ENCODE assay signal across 1 cellular context in the genomic region with DNA sequence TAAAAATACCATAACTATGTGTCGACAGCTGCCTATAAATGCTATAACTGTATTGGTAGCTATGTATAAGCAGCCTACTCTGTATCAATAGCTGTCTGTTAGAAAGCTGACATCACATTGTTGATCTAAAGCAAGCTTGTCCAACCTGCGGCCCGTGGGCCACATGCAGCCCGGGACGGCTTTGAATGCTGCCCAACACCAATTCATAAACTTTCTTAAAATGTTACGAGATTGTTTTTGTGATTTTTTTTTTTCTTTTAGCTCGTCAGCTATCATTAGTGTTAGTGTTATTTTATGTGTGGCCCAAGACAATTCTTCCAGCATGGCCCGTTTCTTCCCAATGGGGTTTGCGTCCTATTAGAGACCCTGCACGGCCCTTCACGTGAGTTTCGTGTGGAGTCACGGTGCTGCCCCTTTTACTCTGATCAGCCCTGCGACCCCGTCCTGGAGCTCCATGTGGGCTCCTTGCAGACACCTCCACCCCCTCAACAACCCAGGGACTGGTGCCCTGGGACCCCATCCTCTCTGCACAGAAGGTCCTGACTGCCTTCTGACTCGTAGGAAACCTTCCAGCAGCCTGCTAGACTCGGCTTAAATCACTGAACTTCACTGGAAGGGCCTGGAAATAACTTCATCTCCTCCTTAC.
TF ChIP-seq lines count a peak whose summit lies in the region.

No MANE protein-coding gene starts in this region.

TF ChIP-seq in GM23338, 12 proteins besides CTCF, POLR2A, EP300 and RAD21 (continued from another document):
- TF ChIP-seq, protein P1, sequence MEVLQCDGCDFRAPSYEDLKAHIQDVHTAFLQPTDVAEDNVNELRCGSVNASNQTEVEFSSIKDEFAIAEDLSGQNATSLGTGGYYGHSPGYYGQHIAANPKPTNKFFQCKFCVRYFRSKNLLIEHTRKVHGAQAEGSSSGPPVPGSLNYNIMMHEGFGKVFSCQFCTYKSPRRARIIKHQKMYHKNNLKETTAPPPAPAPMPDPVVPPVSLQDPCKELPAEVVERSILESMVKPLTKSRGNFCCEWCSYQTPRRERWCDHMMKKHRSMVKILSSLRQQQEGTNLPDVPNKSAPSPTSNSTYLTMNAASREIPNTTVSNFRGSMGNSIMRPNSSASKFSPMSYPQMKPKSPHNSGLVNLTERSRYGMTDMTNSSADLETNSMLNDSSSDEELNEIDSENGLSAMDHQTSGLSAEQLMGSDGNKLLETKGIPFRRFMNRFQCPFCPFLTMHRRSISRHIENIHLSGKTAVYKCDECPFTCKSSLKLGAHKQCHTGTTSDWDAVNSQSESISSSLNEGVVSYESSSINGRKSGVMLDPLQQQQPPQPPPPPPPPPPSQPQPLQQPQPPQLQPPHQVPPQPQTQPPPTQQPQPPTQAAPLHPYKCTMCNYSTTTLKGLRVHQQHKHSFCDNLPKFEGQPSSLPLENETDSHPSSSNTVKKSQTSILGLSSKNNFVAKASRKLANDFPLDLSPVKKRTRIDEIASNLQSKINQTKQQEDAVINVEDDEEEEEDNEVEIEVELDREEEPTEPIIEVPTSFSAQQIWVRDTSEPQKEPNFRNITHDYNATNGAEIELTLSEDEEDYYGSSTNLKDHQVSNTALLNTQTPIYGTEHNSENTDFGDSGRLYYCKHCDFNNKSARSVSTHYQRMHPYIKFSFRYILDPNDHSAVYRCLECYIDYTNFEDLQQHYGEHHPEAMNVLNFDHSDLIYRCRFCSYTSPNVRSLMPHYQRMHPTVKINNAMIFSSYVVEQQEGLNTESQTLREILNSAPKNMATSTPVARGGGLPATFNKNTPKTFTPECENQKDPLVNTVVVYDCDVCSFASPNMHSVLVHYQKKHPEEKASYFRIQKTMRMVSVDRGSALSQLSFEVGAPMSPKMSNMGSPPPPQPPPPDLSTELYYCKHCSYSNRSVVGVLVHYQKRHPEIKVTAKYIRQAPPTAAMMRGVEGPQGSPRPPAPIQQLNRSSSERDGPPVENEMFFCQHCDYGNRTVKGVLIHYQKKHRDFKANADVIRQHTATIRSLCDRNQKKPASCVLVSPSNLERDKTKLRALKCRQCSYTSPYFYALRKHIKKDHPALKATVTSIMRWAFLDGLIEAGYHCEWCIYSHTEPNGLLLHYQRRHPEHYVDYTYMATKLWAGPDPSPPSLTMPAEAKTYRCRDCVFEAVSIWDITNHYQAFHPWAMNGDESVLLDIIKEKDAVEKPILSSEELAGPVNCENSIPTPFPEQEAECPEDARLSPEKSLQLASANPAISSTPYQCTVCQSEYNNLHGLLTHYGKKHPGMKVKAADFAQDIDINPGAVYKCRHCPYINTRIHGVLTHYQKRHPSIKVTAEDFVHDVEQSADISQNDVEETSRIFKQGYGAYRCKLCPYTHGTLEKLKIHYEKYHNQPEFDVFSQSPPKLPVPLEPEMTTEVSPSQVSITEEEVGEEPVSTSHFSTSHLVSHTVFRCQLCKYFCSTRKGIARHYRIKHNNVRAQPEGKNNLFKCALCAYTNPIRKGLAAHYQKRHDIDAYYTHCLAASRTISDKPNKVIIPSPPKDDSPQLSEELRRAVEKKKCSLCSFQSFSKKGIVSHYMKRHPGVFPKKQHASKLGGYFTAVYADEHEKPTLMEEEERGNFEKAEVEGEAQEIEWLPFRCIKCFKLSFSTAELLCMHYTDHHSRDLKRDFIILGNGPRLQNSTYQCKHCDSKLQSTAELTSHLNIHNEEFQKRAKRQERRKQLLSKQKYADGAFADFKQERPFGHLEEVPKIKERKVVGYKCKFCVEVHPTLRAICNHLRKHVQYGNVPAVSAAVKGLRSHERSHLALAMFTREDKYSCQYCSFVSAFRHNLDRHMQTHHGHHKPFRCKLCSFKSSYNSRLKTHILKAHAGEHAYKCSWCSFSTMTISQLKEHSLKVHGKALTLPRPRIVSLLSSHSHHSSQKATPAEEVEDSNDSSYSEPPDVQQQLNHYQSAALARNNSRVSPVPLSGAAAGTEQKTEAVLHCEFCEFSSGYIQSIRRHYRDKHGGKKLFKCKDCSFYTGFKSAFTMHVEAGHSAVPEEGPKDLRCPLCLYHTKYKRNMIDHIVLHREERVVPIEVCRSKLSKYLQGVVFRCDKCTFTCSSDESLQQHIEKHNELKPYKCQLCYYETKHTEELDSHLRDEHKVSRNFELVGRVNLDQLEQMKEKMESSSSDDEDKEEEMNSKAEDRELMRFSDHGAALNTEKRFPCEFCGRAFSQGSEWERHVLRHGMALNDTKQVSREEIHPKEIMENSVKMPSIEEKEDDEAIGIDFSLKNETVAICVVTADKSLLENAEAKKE (CRISPR knock-in tag; IDR thresholded peaks at IDR 0.05): no peak
- TF ChIP-seq NANOG (IDR thresholded peaks at IDR 0.05; ENCODE audit: borderline replicate concordance): no peak
- no peak for TF ChIP-seq STAT1 (IDR thresholded peaks at IDR 0.05; ENCODE audit: unreplicated experiment)
- TF ChIP-seq EZH2 (IDR thresholded peaks at IDR 0.05; ENCODE audit: low read depth, unreplicated experiment): no peak
